19 cellular contexts compared by ENCODE assay signal in the genomic region with DNA sequence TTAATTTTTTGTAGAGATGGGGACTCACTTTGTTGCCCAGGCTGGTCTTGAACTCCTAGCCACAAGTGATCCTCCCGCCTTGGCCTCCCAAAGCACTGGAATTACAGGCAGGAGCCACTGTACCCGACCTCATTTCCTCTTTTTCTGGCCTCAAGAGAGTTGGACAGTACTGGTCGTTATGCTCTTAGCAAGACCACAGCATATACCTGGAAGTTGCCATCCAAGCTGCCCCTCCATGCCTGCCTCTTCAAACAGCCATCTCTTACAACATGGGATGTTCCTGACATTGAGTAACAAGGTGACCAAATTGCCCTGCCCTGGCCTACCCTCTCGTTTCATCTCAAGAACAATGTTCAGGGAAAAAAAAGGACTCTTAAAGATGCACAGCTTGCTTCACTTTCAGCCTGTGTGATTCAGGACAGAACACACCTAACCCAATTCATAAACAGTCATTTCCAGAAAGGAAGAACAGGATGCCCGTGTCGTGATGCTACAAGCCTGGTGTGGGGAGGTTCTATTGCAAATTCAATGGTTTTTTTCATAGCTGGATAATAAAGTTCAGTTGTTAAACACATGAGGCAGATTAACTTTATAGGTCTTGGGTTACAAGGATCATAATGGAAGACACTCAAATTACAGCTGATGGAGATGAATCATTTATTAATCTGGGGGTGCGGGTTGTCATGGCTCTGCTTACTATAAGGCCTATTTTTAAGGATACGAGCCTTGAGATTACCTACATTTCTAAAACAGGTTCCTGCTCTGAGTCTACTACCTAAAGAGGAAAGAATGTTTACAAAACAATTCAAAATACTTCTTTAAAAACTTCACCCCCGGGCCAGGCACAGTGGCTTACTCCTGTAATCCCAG. TPM values are rescaled to one million over a fixed set of nuclear protein-coding genes. Genes with fewer than 3 reads are reported as not detected.
DNase-seq lines count a peak whose midpoint lies in the region; FAIRE-seq and TF ChIP-seq lines count a peak whose summit lies in the region.
"Had no signal": no experiment of that assay in that cellular context is flagged by ENCODE, and none has a peak within 500 bp of the region (broad histone marks: within the 10 kb centered on the region; RNA-seq: fewer than 3 reads in every experiment).

No MANE protein-coding gene starts in this region.

- no peaks in the 10 kb centered on the region for H3K9me3 ChIP-seq in tibial nerve
- H3K9me3 ChIP-seq: A549 had no signal

- no peaks in the 10 kb centered on the region for H3K27me3 Mint-ChIP-seq in activated CD4-positive, alpha-beta memory T cell treated with anti-CD3 and anti-CD28 coated beads for 36 hours
- H3K27me3 Mint-ChIP-seq in activated CD4-positive, alpha-beta memory T cell treated with anti-CD3 and anti-CD28 coated beads, Interleukin-2, amount 10 ng/mL, durations not matched to agents 7 days and 5 days, result no peaks in the 10 kb centered on the region
- H3K27me3 Mint-ChIP-seq in immature natural killer cell (ENCODE audit: low read depth in 3 of 3), result peaks cover 0 to 2% (median 0%) of the 10 kb centered on the region in 3 donors
- H3K27me3 Mint-ChIP-seq: dendritic cell treated with granulocyte-macrophage colony-stimulating factor and Interleukin-4, amounts not matched to agents 40 ng/mL and 50 ng/mL, for 4 days; T-helper 17 cell had no signal

- peak; percentile 27 for DNase-seq in activated CD4-positive, alpha-beta memory T cell treated with anti-CD3 and anti-CD28 coated beads for 36 hours
- DNase-seq in activated CD4-positive, alpha-beta memory T cell treated with anti-CD3 and anti-CD28 coated beads, Interleukin-2, amount 10 ng/mL, durations not matched to agents 7 days and 5 days, result no peak
- DNase-seq in immature natural killer cell (no peak), tibial nerve (ENCODE audit: low spot score in 2 of 2) (no peak), activated gamma-delta T cell treated with Interleukin-2 at 50 U/mL for 16 hours (no peak), RCC 7860 (ENCODE audit: low spot score) (no peak), RPMI8226 (no peak)
- DNase-seq: activated CD4-positive, alpha-beta T cell treated with anti-CD3 and anti-CD28 coated beads for 1 hour; activated T-cell treated with anti-CD3 and anti-CD28 coated beads, Interleukin-2, amount 50 U/mL, for 1 hour; anterior cingulate cortex; NCI-H1930; NCI-H524 treated with DMSO at 0.1 percent for 48 hours; nephron progenitor cell; stimulated activated CD4-positive, alpha-beta T cell treated with anti-CD3 and anti-CD28 coated beads, Interleukin-1b, Interleukin-23, amount 100 ng/mL, for 48 hours; T-helper 17 cell had no signal

- no peak for TF ChIP-seq CTCF in tibial nerve (IDR thresholded peaks at IDR 0.05)

- H3K9me3 Mint-ChIP-seq in activated CD4-positive, alpha-beta memory T cell treated with anti-CD3 and anti-CD28 coated beads for 36 hours, result no peaks in the 10 kb centered on the region
- no peaks in the 10 kb centered on the region for H3K9me3 Mint-ChIP-seq in activated CD4-positive, alpha-beta memory T cell treated with anti-CD3 and anti-CD28 coated beads, Interleukin-2, amount 10 ng/mL, durations not matched to agents 7 days and 5 days
- no peaks in the 10 kb centered on the region for H3K9me3 Mint-ChIP-seq in immature natural killer cell
- H3K9me3 Mint-ChIP-seq: dendritic cell treated with granulocyte-macrophage colony-stimulating factor and Interleukin-4, amounts not matched to agents 40 ng/mL and 50 ng/mL, for 4 days; nephron progenitor cell had no signal

- 72 to 75% methylated on average over 9 of the region's 9 CpGs for WGBS in tibial nerve, 2 donors

- POLR2A ChIA-PET in activated CD4-positive, alpha-beta memory T cell treated with anti-CD3 and anti-CD28 coated beads for 36 hours (lab: Charles Lee), result no interaction called here
- POLR2A ChIA-PET in activated CD4-positive, alpha-beta memory T cell treated with anti-CD3 and anti-CD28 coated beads, Interleukin-2, amount 10 ng/mL, durations not matched to agents 7 days and 5 days (lab: Charles Lee), result no interaction called here

- no peaks in the 10 kb centered on the region for H3K36me3 ChIP-seq in tibial nerve

- TF ChIP-seq POLR2A in tibial nerve (IDR thresholded peaks at IDR 0.05), result no peak

- H3K27ac ChIP-seq in angular gyrus (ENCODE audit: low read depth, low read length), result peak overlapping the region; percentile 34
- peak overlapping the region in 3 of 4 donors; percentile 21 to 80 (median 77) for H3K27ac ChIP-seq in tibial nerve
- H3K27ac ChIP-seq: A549 had no signal

- no peak overlapping the region for H3K4me3 Mint-ChIP-seq in activated CD4-positive, alpha-beta memory T cell treated with anti-CD3 and anti-CD28 coated beads for 36 hours
- H3K4me3 Mint-ChIP-seq in activated CD4-positive, alpha-beta memory T cell treated with anti-CD3 and anti-CD28 coated beads, Interleukin-2, amount 10 ng/mL, durations not matched to agents 7 days and 5 days, result no peak overlapping the region
- H3K4me3 Mint-ChIP-seq in immature natural killer cell, result peak overlapping the region in 1 of 5 donors; percentile 22
- H3K4me3 Mint-ChIP-seq: dendritic cell treated with granulocyte-macrophage colony-stimulating factor and Interleukin-4, amounts not matched to agents 40 ng/mL and 50 ng/mL, for 4 days; nephron progenitor cell; T-helper 17 cell had no signal

- peaks cover 0 to 77% (median 51%) of the 10 kb centered on the region in 4 donors for H3K4me1 ChIP-seq in tibial nerve

- no peak overlapping the region for H3K4me3 ChIP-seq in tibial nerve
- H3K4me3 ChIP-seq: A549 had no signal

- CTCF ChIA-PET in activated CD4-positive, alpha-beta memory T cell treated with anti-CD3 and anti-CD28 coated beads for 36 hours (lab: Charles Lee), result interaction anchor here (1.6 to 2.7 kb wide), 2 partner anchors 9 to 23 kb away, joined by 5 to 12 read pairs; no protein-coding TSS in a partner anchor
- CTCF ChIA-PET in activated CD4-positive, alpha-beta memory T cell treated with anti-CD3 and anti-CD28 coated beads, Interleukin-2, amount 10 ng/mL, durations not matched to agents 7 days and 5 days (lab: Charles Lee), result interaction anchor here (0.6 to 3.4 kb wide), 5 partner anchors 15 to 165 kb away, joined by 3 to 11 read pairs (median 3); no protein-coding TSS in a partner anchor

- peaks cover 29% of the 10 kb centered on the region for H3K4me1 Mint-ChIP-seq in activated CD4-positive, alpha-beta memory T cell treated with anti-CD3 and anti-CD28 coated beads for 36 hours (ENCODE audit: low read depth)
- H3K4me1 Mint-ChIP-seq in activated CD4-positive, alpha-beta memory T cell treated with anti-CD3 and anti-CD28 coated beads, Interleukin-2, amount 10 ng/mL, durations not matched to agents 7 days and 5 days, result peaks cover 30% of the 10 kb centered on the region
- peaks cover 53 to 61% of the 10 kb centered on the region in 2 donors for H3K4me1 Mint-ChIP-seq in immature natural killer cell

- FAIRE-seq in RCC 7860 (lab: Jason Lieb, UNC), result no peak
- FAIRE-seq: A549, H54 had no signal

- no peaks in the 10 kb centered on the region for H3K27me3 ChIP-seq in tibial nerve

- H3K27ac Mint-ChIP-seq in activated CD4-positive, alpha-beta memory T cell treated with anti-CD3 and anti-CD28 coated beads for 36 hours, result no peak overlapping the region
- no peak overlapping the region for H3K27ac Mint-ChIP-seq in activated CD4-positive, alpha-beta memory T cell treated with anti-CD3 and anti-CD28 coated beads, Interleukin-2, amount 10 ng/mL, durations not matched to agents 7 days and 5 days
- H3K27ac Mint-ChIP-seq in immature natural killer cell, result peak overlapping the region; percentile 5 to 64 (median 34)
- H3K27ac Mint-ChIP-seq: dendritic cell treated with granulocyte-macrophage colony-stimulating factor and Interleukin-4, amounts not matched to agents 40 ng/mL and 50 ng/mL, for 4 days; nephron progenitor cell; T-helper 17 cell had no signal

- no peaks in the 10 kb centered on the region for H3K36me3 Mint-ChIP-seq in activated CD4-positive, alpha-beta memory T cell treated with anti-CD3 and anti-CD28 coated beads for 36 hours
- peaks cover 4% of the 10 kb centered on the region for H3K36me3 Mint-ChIP-seq in activated CD4-positive, alpha-beta memory T cell treated with anti-CD3 and anti-CD28 coated beads, Interleukin-2, amount 10 ng/mL, durations not matched to agents 7 days and 5 days (ENCODE audit: low read depth)
- peaks cover 8 to 9% (median 8%) of the 10 kb centered on the region in 3 donors for H3K36me3 Mint-ChIP-seq in immature natural killer cell

- TF ChIP-seq EP300 in tibial nerve (IDR thresholded peaks at IDR 0.05), result no peak

- intact Hi-C loops in activated CD4-positive, alpha-beta memory T cell treated with anti-CD3 and anti-CD28 coated beads for 36 hours (cut with micrococcal nuclease), result no loop called here

RNA-seq across cellular contexts. Expression of gene GLTP, which starts 11.9 kb away (rescaled TPM):
- total RNA-seq in activated CD4-positive, alpha-beta memory T cell treated with anti-CD3 and anti-CD28 coated beads for 36 hours, result 10 to 100 TPM; 20.9 to 21.1 TPM
- 10 to 100 TPM; 22.2 to 23.8 TPM for total RNA-seq in activated CD4-positive, alpha-beta memory T cell treated with anti-CD3 and anti-CD28 coated beads, Interleukin-2, amount 10 ng/mL, durations not matched to agents 7 days and 5 days
- polyA plus RNA-seq in immature natural killer cell, result 10 to 100 TPM; 64.8 to 95.1 (median 71.9) TPM
- total RNA-seq in tibial nerve, result 10 to 100 TPM; 42.0 to 71.7 (median 49.7) TPM

RNA-seq across cellular contexts. Expression of gene TCHP, which starts 31.7 kb away (rescaled TPM):
- 10 to 100 TPM; 21.2 to 21.3 TPM for total RNA-seq in activated CD4-positive, alpha-beta memory T cell treated with anti-CD3 and anti-CD28 coated beads for 36 hours
- 10 to 100 TPM; 35.0 to 35.3 TPM for total RNA-seq in activated CD4-positive, alpha-beta memory T cell treated with anti-CD3 and anti-CD28 coated beads, Interleukin-2, amount 10 ng/mL, durations not matched to agents 7 days and 5 days
- polyA plus RNA-seq in immature natural killer cell, result 10 to 100 TPM in 1 of 3 donors, 1 to 10 TPM in 2; 2.9 to 22.8 (median 9.1) TPM
- total RNA-seq in tibial nerve, result 10 to 100 TPM; 11.4 to 39.6 (median 21.1) TPM

RNA-seq across cellular contexts. Expression of gene TRPV4, which starts 35.2 kb away (rescaled TPM):
- total RNA-seq in activated CD4-positive, alpha-beta memory T cell treated with anti-CD3 and anti-CD28 coated beads for 36 hours, result not detected
- not detected for total RNA-seq in activated CD4-positive, alpha-beta memory T cell treated with anti-CD3 and anti-CD28 coated beads, Interleukin-2, amount 10 ng/mL, durations not matched to agents 7 days and 5 days
- not detected for polyA plus RNA-seq in immature natural killer cell
- 1 to 10 TPM in 2 of 4 donors, under 1 TPM in 2; 0.42 to 3.0 (median 1.4) TPM for total RNA-seq in tibial nerve
- total RNA-seq: T-helper 17 cell had no signal

Comparison
In these comparisons a context has a peak if more than half of its experiments do, and no peak if none do; other contexts are left out.
1. H3K27ac Mint-ChIP-seq: peak in immature natural killer cell (6 of 6); none in activated CD4-positive, alpha-beta memory T cell treated with anti-CD3 and anti-CD28 coated beads for 36 hours (single experiment) and activated CD4-positive, alpha-beta memory T cell treated with anti-CD3 and anti-CD28 coated beads, Interleukin-2, amount 10 ng/mL, durations not matched to agents 7 days and 5 days (single experiment).